30 cellular contexts compared by ENCODE assay signal in genomic region chr2:175601969-175602368, GRCh38.
"Had no signal": no experiment of that assay in that cellular context is flagged by ENCODE, and none has a peak within 500 bp of the region (broad histone marks: within the 10 kb centered on the region; RNA-seq: fewer than 3 reads in every experiment).

No MANE protein-coding gene starts in this region.

- H3K4me1 Mint-ChIP-seq: naive B cell; naive thymus-derived CD8-positive, alpha-beta T cell; stimulated activated effector memory CD8-positive, alpha-beta T cell treated with anti-CD3 and anti-CD28 coated beads, Interleukin-12 subunit alpha, Interleukin-12 subunit beta, amount 100 ng/mL, for 72 hours; stimulated activated naive B cell treated with anti-CD40 and anti-IgM and Interleukin-4, amounts not matched to agents 10 μg/mL and 1 μg/mL and 100 μg/mL, for 72 hours had no signal

- H3K4me1 ChIP-seq: parathyroid adenoma, psoas muscle, stomach, uterus had no signal

- H3K4me2 ChIP-seq: neural progenitor cell had no signal

- H3K27ac Mint-ChIP-seq: naive B cell; naive thymus-derived CD8-positive, alpha-beta T cell; natural killer cell treated with Interleukin-12 subunit alpha and Interleukin-12 subunit beta and Interleukin-15 and Interleukin-18, amount 100 ng/mL, for 72 hours; nephron progenitor cell; neural progenitor cell; progenitor cell of endocrine pancreas; stimulated activated effector memory CD8-positive, alpha-beta T cell treated with anti-CD3 and anti-CD28 coated beads, Interleukin-12 subunit alpha, Interleukin-12 subunit beta, amount 100 ng/mL, for 72 hours; stimulated activated naive B cell treated with anti-CD40 and anti-IgM and Interleukin-4, amounts not matched to agents 10 μg/mL and 1 μg/mL and 100 μg/mL, for 72 hours; stimulated activated naive CD8-positive, alpha-beta T cell treated with anti-CD3 and anti-CD28 coated beads, Interleukin-15, Interleukin-2, amounts not matched to agents 100 ng/mL and 50 ng/mL, for 24 hours had no signal

- DNase-seq: naive B cell; naive thymus-derived CD8-positive, alpha-beta T cell; nephron progenitor cell; occipital lobe; ovary; posterior cingulate gyrus; psoas muscle; right cardiac atrium; right lobe of liver; sigmoid colon; stimulated activated CD4-positive, alpha-beta T cell treated with anti-CD3 and anti-CD28 coated beads, Interleukin-15, amount 100 ng/mL, for 24 hours; stimulated activated CD4-positive, alpha-beta T cell treated with anti-CD3 and anti-CD28 coated beads, Interleukin-2, amount 100 ng/mL, for 24 hours; stimulated activated CD4-positive, alpha-beta T cell treated with anti-CD3 and anti-CD28 coated beads, Interleukin-2, amount 100 ng/mL, for 48 hours; stimulated activated CD4-positive, alpha-beta T cell treated with anti-CD3 and anti-CD28 coated beads, Interleukin-4, amount 100 ng/mL, for 24 hours; stimulated activated naive B cell treated with anti-CD40 and anti-IgM and Interleukin-4, amounts not matched to agents 10 μg/mL and 1 μg/mL and 100 μg/mL, for 72 hours; stimulated activated naive CD4-positive, alpha-beta T cell treated with Interleukin-2 at 50 U/mL for 16 hours; stomach; thyroid gland; trophoblast cell; upper lobe of left lung; uterus had no signal

- H3K9me3 ChIP-seq: ovary, psoas muscle, right lobe of liver, sigmoid colon, stomach, thoracic aorta, thyroid gland, tibial nerve, upper lobe of left lung, uterus had no signal

- H3K9ac ChIP-seq: neural progenitor cell, parathyroid adenoma had no signal

- H3K79me2 ChIP-seq: parathyroid adenoma had no signal

- H3K27ac ChIP-seq: neural progenitor cell, ovary, parathyroid adenoma, psoas muscle, right lobe of liver, sigmoid colon, skin epidermis, stomach, thoracic aorta, thyroid gland, tibial nerve, upper lobe of left lung, uterus had no signal

- H3K4me3 Mint-ChIP-seq: naive B cell; naive thymus-derived CD8-positive, alpha-beta T cell; natural killer cell treated with Interleukin-12 subunit alpha and Interleukin-12 subunit beta and Interleukin-15 and Interleukin-18, amount 100 ng/mL, for 72 hours; nephron progenitor cell; neural progenitor cell; stimulated activated effector memory CD8-positive, alpha-beta T cell treated with anti-CD3 and anti-CD28 coated beads, Interleukin-12 subunit alpha, Interleukin-12 subunit beta, amount 100 ng/mL, for 72 hours; stimulated activated naive B cell treated with anti-CD40 and anti-IgM and Interleukin-4, amounts not matched to agents 10 μg/mL and 1 μg/mL and 100 μg/mL, for 72 hours; stimulated activated naive CD8-positive, alpha-beta T cell treated with anti-CD3 and anti-CD28 coated beads, Interleukin-15, Interleukin-2, amounts not matched to agents 100 ng/mL and 50 ng/mL, for 24 hours had no signal

- H3K36me3 ChIP-seq: neural progenitor cell, ovary, right lobe of liver, sigmoid colon, stomach, thoracic aorta, thyroid gland, tibial nerve, upper lobe of left lung, uterus had no signal

- H2AFZ ChIP-seq: neural progenitor cell, parathyroid adenoma had no signal

- ATAC-seq: naive thymus-derived CD8-positive, alpha-beta T cell; natural killer cell treated with Interleukin-12 subunit alpha and Interleukin-12 subunit beta and Interleukin-15 and Interleukin-18, amount 100 ng/mL, for 72 hours; psoas muscle; right cardiac atrium; right lobe of liver; stimulated activated effector memory CD8-positive, alpha-beta T cell treated with anti-CD3 and anti-CD28 coated beads, Interleukin-12 subunit alpha, Interleukin-12 subunit beta, amount 100 ng/mL, for 72 hours; stimulated activated naive B cell treated with anti-CD40 and anti-IgM and Interleukin-4, amounts not matched to agents 10 μg/mL and 1 μg/mL and 100 μg/mL, for 72 hours had no signal

- H3K9me3 Mint-ChIP-seq: natural killer cell treated with Interleukin-12 subunit alpha and Interleukin-12 subunit beta and Interleukin-15 and Interleukin-18, amount 100 ng/mL, for 72 hours; neural progenitor cell; stimulated activated naive CD8-positive, alpha-beta T cell treated with anti-CD3 and anti-CD28 coated beads, Interleukin-15, Interleukin-2, amounts not matched to agents 100 ng/mL and 50 ng/mL, for 24 hours had no signal

- H3K36me3 Mint-ChIP-seq: naive B cell; naive thymus-derived CD8-positive, alpha-beta T cell; natural killer cell treated with Interleukin-12 subunit alpha and Interleukin-12 subunit beta and Interleukin-15 and Interleukin-18, amount 100 ng/mL, for 72 hours; neural progenitor cell; stimulated activated effector memory CD8-positive, alpha-beta T cell treated with anti-CD3 and anti-CD28 coated beads, Interleukin-12 subunit alpha, Interleukin-12 subunit beta, amount 100 ng/mL, for 72 hours; stimulated activated naive B cell treated with anti-CD40 and anti-IgM and Interleukin-4, amounts not matched to agents 10 μg/mL and 1 μg/mL and 100 μg/mL, for 72 hours had no signal

- H3K4me3 ChIP-seq: neural progenitor cell, ovary, psoas muscle, right lobe of liver, sigmoid colon, skin epidermis, stomach, thoracic aorta, thyroid gland, tibial nerve, upper lobe of left lung, uterus had no signal

- H3K27me3 ChIP-seq: neural progenitor cell, ovary, right lobe of liver, sigmoid colon, stomach, thyroid gland, tibial nerve, upper lobe of left lung, uterus had no signal

- H3K27me3 Mint-ChIP-seq: progenitor cell of endocrine pancreas; stimulated activated naive B cell treated with anti-CD40 and anti-IgM and Interleukin-4, amounts not matched to agents 10 μg/mL and 1 μg/mL and 100 μg/mL, for 72 hours had no signal
